8 cellular contexts compared by ENCODE assay signal in genomic region chr16:2458887-2459646, GRCh38. TPM values are rescaled to one million over a fixed set of nuclear protein-coding genes. Genes with fewer than 3 reads are reported as not detected.
DNase-seq lines count a peak whose midpoint lies in the region; ATAC-seq and TF ChIP-seq lines count a peak whose summit lies in the region.

No MANE protein-coding gene starts in this region.

- H3K4me3 ChIP-seq in iPS-20b (ENCODE audit: low read length): peak overlapping the region; percentile 85
- peak overlapping the region; percentile 84 for H3K4me3 ChIP-seq in thoracic aorta

- POLR2A ChIA-PET in activated CD4-positive, alpha-beta T cell treated with anti-CD3 and anti-CD28 coated beads, Interleukin-2, amount 10 ng/mL, durations not matched to agents 7 days and 5 days (lab: Charles Lee): interaction anchor here (0.6 to 0.7 kb wide), 2 partner anchors 245 to 303 kb away, joined by 3 read pairs; partner anchors contain the start of gene PGP
- POLR2A ChIA-PET in activated CD8-positive, alpha-beta T cell treated with anti-CD3 and anti-CD28 coated beads for 36 hours (lab: Charles Lee): interaction anchor here (0.6 to 3.2 kb wide), 12 partner anchors 9 to 390 kb away, joined by 3 to 19 read pairs (median 4); partner anchors contain the start of genes AMDHD2 and NTN3

- TF ChIP-seq CTCF in activated CD8-positive, alpha-beta T cell treated with anti-CD3 and anti-CD28 coated beads for 36 hours (IDR thresholded peaks at IDR 0.05): no peak
- TF ChIP-seq CTCF in thoracic aorta (IDR thresholded peaks at IDR 0.05): no peak

- DNase-seq in activated CD4-positive, alpha-beta T cell treated with anti-CD3 and anti-CD28 coated beads, Interleukin-2, amount 10 ng/mL, durations not matched to agents 7 days and 5 days: no peak
- no peak for DNase-seq in activated CD4-positive, alpha-beta T cell treated with anti-CD3 and anti-CD28 coated beads for 48 hours
- DNase-seq in activated CD8-positive, alpha-beta T cell treated with anti-CD3 and anti-CD28 coated beads for 36 hours: no peak
- DNase-seq in thoracic aorta (ENCODE audit: low spot score) (no peak), RKO (ENCODE audit: low spot score) (no peak)
- DNase-seq in effector CD4-positive, alpha-beta T cell: no peak

- H3K4me1 ChIP-seq in iPS-20b (ENCODE audit: insufficient read depth, low read length) (no peaks in the 10 kb centered on the region; the same call in 1 of the 2 replicates), thoracic aorta (ENCODE audit: control insufficient read depth in 1 of 2, low read depth in 2 of 2) (peaks cover 0 to 14% of the 10 kb centered on the region in 2 donors)

- H3K36me3 ChIP-seq in iPS-20b (ENCODE audit: insufficient read depth, low read depth, low read length) (peaks cover 60% of the 10 kb centered on the region), thoracic aorta (no peaks in the 10 kb centered on the region)

- peaks cover 18% of the 10 kb centered on the region for H3K4me1 Mint-ChIP-seq in activated CD4-positive, alpha-beta T cell treated with anti-CD3 and anti-CD28 coated beads, Interleukin-2, amount 10 ng/mL, durations not matched to agents 7 days and 5 days
- peaks cover 8% of the 10 kb centered on the region for H3K4me1 Mint-ChIP-seq in activated CD8-positive, alpha-beta T cell treated with anti-CD3 and anti-CD28 coated beads for 36 hours (ENCODE audit: low read depth)

- H3K9ac ChIP-seq in iPS-20b (ENCODE audit: low read depth, low read length): peak overlapping the region; percentile 81

- H3K36me3 Mint-ChIP-seq in activated CD4-positive, alpha-beta T cell treated with anti-CD3 and anti-CD28 coated beads, Interleukin-2, amount 10 ng/mL, durations not matched to agents 7 days and 5 days (ENCODE audit: low read depth): peaks cover 22% of the 10 kb centered on the region
- peaks cover 19% of the 10 kb centered on the region for H3K36me3 Mint-ChIP-seq in activated CD8-positive, alpha-beta T cell treated with anti-CD3 and anti-CD28 coated beads for 36 hours (ENCODE audit: low read depth)

- no peaks in the 10 kb centered on the region for H3K27me3 Mint-ChIP-seq in activated CD4-positive, alpha-beta T cell treated with anti-CD3 and anti-CD28 coated beads, Interleukin-2, amount 10 ng/mL, durations not matched to agents 7 days and 5 days
- no peaks in the 10 kb centered on the region for H3K27me3 Mint-ChIP-seq in activated CD8-positive, alpha-beta T cell treated with anti-CD3 and anti-CD28 coated beads for 36 hours

- H3K27ac ChIP-seq in iPS-20b (ENCODE audit: low read length) (no peak overlapping the region), thoracic aorta (no peak overlapping the region)

- no peaks in the 10 kb centered on the region for H3K9me3 Mint-ChIP-seq in activated CD4-positive, alpha-beta T cell treated with anti-CD3 and anti-CD28 coated beads, Interleukin-2, amount 10 ng/mL, durations not matched to agents 7 days and 5 days
- H3K9me3 Mint-ChIP-seq in activated CD8-positive, alpha-beta T cell treated with anti-CD3 and anti-CD28 coated beads for 36 hours: no peaks in the 10 kb centered on the region

- CTCF ChIA-PET in activated CD4-positive, alpha-beta T cell treated with anti-CD3 and anti-CD28 coated beads, Interleukin-2, amount 10 ng/mL, durations not matched to agents 7 days and 5 days (lab: Charles Lee): interaction anchor here (1.1 to 1.7 kb wide), 3 partner anchors 19 to 42 kb away, joined by 4 to 5 read pairs (median 4); no protein-coding TSS in a partner anchor
- CTCF ChIA-PET in activated CD8-positive, alpha-beta T cell treated with anti-CD3 and anti-CD28 coated beads for 36 hours (lab: Charles Lee): interaction anchor here (1.3 to 2.9 kb wide), 3 partner anchors 15 to 29 kb away, joined by 3 to 11 read pairs (median 4); partner anchors contain the start of genes CCNF and TBC1D24

- H3K9me3 ChIP-seq in iPS-20b (ENCODE audit: insufficient read depth, low read depth, low read length): no peaks in the 10 kb centered on the region
- H3K9me3 ChIP-seq in thoracic aorta: no peaks in the 10 kb centered on the region

- H3K27me3 ChIP-seq in iPS-20b (ENCODE audit: insufficient read depth, low read length): no peaks in the 10 kb centered on the region
- H3K27me3 ChIP-seq in thoracic aorta (replicated peaks; ENCODE audit: insufficient read depth): no peaks in the 10 kb centered on the region

- H3K27ac Mint-ChIP-seq in activated CD4-positive, alpha-beta T cell treated with anti-CD3 and anti-CD28 coated beads, Interleukin-2, amount 10 ng/mL, durations not matched to agents 7 days and 5 days: peak overlapping the region; percentile 92
- H3K27ac Mint-ChIP-seq in activated CD8-positive, alpha-beta T cell treated with anti-CD3 and anti-CD28 coated beads for 36 hours: peak overlapping the region; percentile 66

- peak overlapping the region; percentile 79 for H3K4me3 Mint-ChIP-seq in activated CD4-positive, alpha-beta T cell treated with anti-CD3 and anti-CD28 coated beads, Interleukin-2, amount 10 ng/mL, durations not matched to agents 7 days and 5 days
- peak overlapping the region; percentile 73 for H3K4me3 Mint-ChIP-seq in activated CD8-positive, alpha-beta T cell treated with anti-CD3 and anti-CD28 coated beads for 36 hours

- intact Hi-C loops in activated CD8-positive, alpha-beta T cell treated with anti-CD3 and anti-CD28 coated beads for 36 hours (cut with micrococcal nuclease): no loop called here

- no peak for ATAC-seq in activated CD8-positive, alpha-beta T cell treated with anti-CD3 and anti-CD28 coated beads for 36 hours
- no peak for ATAC-seq in thoracic aorta (ENCODE audit: insufficient number of reproducible peaks, low FRiP score, low read depth)
- no peak for ATAC-seq in HG03439 (IDR thresholded peaks at IDR 0.05; ENCODE audit: unreplicated experiment)

RNA-seq across cellular contexts. Expression of gene TEDC2, which starts 0.8 kb away (rescaled TPM):
- 10 to 100 TPM; 15.5 to 21.4 TPM for total RNA-seq in activated CD4-positive, alpha-beta T cell treated with anti-CD3 and anti-CD28 coated beads, Interleukin-2, amount 10 ng/mL, durations not matched to agents 7 days and 5 days
- total RNA-seq in activated CD8-positive, alpha-beta T cell treated with anti-CD3 and anti-CD28 coated beads for 36 hours: 10 to 100 TPM; 23.2 to 30.7 TPM
- total RNA-seq in thoracic aorta: under 1 TPM in 1 of 2 donors, not detected in 1; 0.27 TPM

RNA-seq across cellular contexts. Expression of gene NTN3, which starts 12.0 kb away (rescaled TPM):
- total RNA-seq in activated CD4-positive, alpha-beta T cell treated with anti-CD3 and anti-CD28 coated beads, Interleukin-2, amount 10 ng/mL, durations not matched to agents 7 days and 5 days: not detected
- total RNA-seq in activated CD8-positive, alpha-beta T cell treated with anti-CD3 and anti-CD28 coated beads for 36 hours: not detected
- under 1 TPM in 1 of 2 donors, not detected in 1; 0.28 TPM for total RNA-seq in thoracic aorta

RNA-seq across cellular contexts. Expression of gene TBC1D24, which starts 15.9 kb away (rescaled TPM):
- total RNA-seq in activated CD4-positive, alpha-beta T cell treated with anti-CD3 and anti-CD28 coated beads, Interleukin-2, amount 10 ng/mL, durations not matched to agents 7 days and 5 days: 1 to 10 TPM; 8.1 TPM
- total RNA-seq in activated CD8-positive, alpha-beta T cell treated with anti-CD3 and anti-CD28 coated beads for 36 hours: 10 to 100 TPM; 16.6 to 16.7 TPM
- 10 to 100 TPM; 14.5 to 15.0 TPM for total RNA-seq in thoracic aorta

RNA-seq across cellular contexts. Expression of gene CCNF, which starts 29.8 kb away (rescaled TPM):
- total RNA-seq in activated CD4-positive, alpha-beta T cell treated with anti-CD3 and anti-CD28 coated beads, Interleukin-2, amount 10 ng/mL, durations not matched to agents 7 days and 5 days: 100 to 1,000 TPM in 1 of 2 experiments, 10 to 100 TPM in 1; 99.3 to 101 TPM
- total RNA-seq in activated CD8-positive, alpha-beta T cell treated with anti-CD3 and anti-CD28 coated beads for 36 hours: 10 to 100 TPM; 43.5 TPM
- 1 to 10 TPM in 1 of 2 donors, under 1 TPM in 1; 0.68 to 1.5 TPM for total RNA-seq in thoracic aorta

RNA-seq across cellular contexts. Expression of gene ATP6V0C, which starts 54.7 kb away (rescaled TPM):
- total RNA-seq in activated CD4-positive, alpha-beta T cell treated with anti-CD3 and anti-CD28 coated beads, Interleukin-2, amount 10 ng/mL, durations not matched to agents 7 days and 5 days: 100 to 1,000 TPM; 103 to 111 TPM
- 10 to 100 TPM; 85.9 to 88.6 TPM for total RNA-seq in activated CD8-positive, alpha-beta T cell treated with anti-CD3 and anti-CD28 coated beads for 36 hours
- 10 to 100 TPM; 42.5 to 51.3 TPM for total RNA-seq in thoracic aorta

Comparison
In these comparisons a context has a peak if more than half of its experiments do, and no peak if none do; other contexts are left out.
1. RNA of gene TEDC2, which starts 0.8 kb away (total RNA-seq): 23.2 to 30.7 TPM in activated CD8-positive, alpha-beta T cell treated with anti-CD3 and anti-CD28 coated beads for 36 hours and 15.5 to 21.4 TPM in activated CD4-positive, alpha-beta T cell treated with anti-CD3 and anti-CD28 coated beads, Interleukin-2, amount 10 ng/mL, durations not matched to agents 7 days and 5 days; 0.27 TPM in thoracic aorta; every median in the first group is over 10 times any median in the second.